8 cellular contexts compared by ENCODE assay signal in the genomic region with DNA sequence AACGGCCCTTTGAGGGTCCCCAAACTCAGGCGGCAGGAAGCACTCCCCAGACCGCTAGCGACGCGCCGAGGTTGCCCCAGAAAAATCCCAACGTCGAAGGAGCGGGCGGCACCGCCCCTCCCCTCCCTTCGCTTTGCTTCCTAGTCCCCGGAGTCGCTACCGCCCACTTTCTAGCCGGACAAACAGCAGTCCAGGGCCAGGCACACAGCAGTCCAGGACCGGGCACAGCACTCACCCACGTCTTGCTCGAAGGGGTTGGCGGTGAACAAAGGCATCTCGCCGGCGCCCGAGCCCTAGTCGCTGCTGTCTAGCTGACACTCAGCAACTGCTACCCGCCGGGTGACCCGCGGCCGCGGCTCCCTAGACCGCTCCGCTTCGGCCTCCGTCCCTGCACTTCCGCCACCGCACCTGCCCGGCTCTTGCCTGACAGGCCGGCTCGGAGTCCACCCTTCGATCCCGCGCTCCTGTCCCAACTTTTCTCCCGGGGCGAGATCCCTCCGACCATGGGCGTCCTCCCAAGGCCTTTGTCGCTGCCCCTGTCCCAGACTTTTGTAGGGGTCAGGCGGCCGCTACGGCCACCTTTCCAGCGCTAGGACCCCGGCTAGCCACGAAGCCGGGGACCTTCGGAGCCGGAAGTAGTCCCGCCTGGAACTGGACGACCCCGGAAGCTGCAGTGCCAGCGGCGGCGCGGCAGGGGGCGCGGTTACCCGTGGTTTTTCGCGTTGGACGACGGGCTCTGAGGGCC. TPM values are rescaled to one million over a fixed set of nuclear protein-coding genes. Genes with fewer than 3 reads are reported as not detected.
DNase-seq lines count a peak whose midpoint lies in the region; ATAC-seq and TF ChIP-seq lines count a peak whose summit lies in the region.

A gene (minus strand): TSS at position 396 of the 745 bp plus-strand sequence. CDS start 121 bp downstream, at position 275.

- H3K27me3 Mint-ChIP-seq in WTC11 (ENCODE audit: low read depth): peaks cover 18% of the 10 kb centered on the region

- CTCF ChIA-PET in WTC11 (lab: Charles Lee): interaction anchor here (0.5 to 2.3 kb wide), 24 partner anchors 9 to 1046 kb away, joined by 3 to 42 read pairs (median 4); no protein-coding TSS in a partner anchor

- ATAC-seq in GM18907 (IDR thresholded peaks at IDR 0.05; ENCODE audit: unreplicated experiment): peak; percentile 87
- ATAC-seq in HG03159 (IDR thresholded peaks at IDR 0.05; ENCODE audit: unreplicated experiment): peak; percentile 78
- peak; percentile 88 for ATAC-seq in WTC11

- H3K4me1 Mint-ChIP-seq in WTC11: peaks cover 10% of the 10 kb centered on the region

- H3K27ac Mint-ChIP-seq in WTC11: peak within 1 kb of the TSS; percentile 99

- peaks cover 19% of the 10 kb centered on the region for H3K36me3 Mint-ChIP-seq in WTC11

- POLR2A ChIA-PET in WTC11 (lab: Charles Lee): no interaction called here

- TF ChIP-seq CTCF in AG09319 (IDR thresholded peaks at IDR 0.05; ENCODE audit: low read depth, low read length) (peak; percentile 96), WTC11 (IDR thresholded peaks at IDR 0.05) (peak; percentile 91), cardiac fibroblast (IDR thresholded peaks at IDR 0.05; ENCODE audit: low read depth, low read length) (peak; percentile 92)

- peak; percentile 81 for DNase-seq in AG09319 (ENCODE audit: extremely low read depth, low read depth)
- DNase-seq in NCI-H2227 (lab: John Stamatoyannopoulos, UW; ENCODE audit: unreplicated experiment): peak; percentile 97
- DNase-seq in WTC11 (ENCODE audit: low spot score): peak; percentile 93
- peak; percentile 95 for DNase-seq in cardiac fibroblast (ENCODE audit: low read depth in 2 of 2)
- peak; percentile 96 for DNase-seq in iPS-NIHi7 (ENCODE audit: extremely low spot score)
- DNase-seq in smooth muscle cell of the brain vasculature (ENCODE audit: low read depth, low spot score): peak; percentile 81

- H3K4me3 ChIP-seq in cardiac fibroblast (replicated peaks in 1 of 2; ENCODE audit: low read depth in 2 of 2, low read length in 2 of 2): peak within 1 kb of the TSS; percentile 86 to 98

- peaks cover 29% of the 10 kb centered on the region for H3K9me3 Mint-ChIP-seq in WTC11

- peak within 1 kb of the TSS; percentile 93 for H3K4me3 Mint-ChIP-seq in WTC11

TF ChIP-seq in WTC11, 78 proteins besides CTCF, POLR2A, EP300 and RAD21 (continues in another document):
- no peak; the same call in 1 of the 2 replicates for TF ChIP-seq JUN (CRISPR knock-in tag; IDR thresholded peaks at IDR 0.05)
- TF ChIP-seq SP1 (CRISPR knock-in tag; conservative IDR thresholded peaks at IDR 0.05): peak; percentile 74
- TF ChIP-seq FOXK1 (CRISPR knock-in tag; IDR thresholded peaks at IDR 0.05): peak; percentile 68; the same call in 1 of the 2 replicates
- TF ChIP-seq PRRX2 (CRISPR knock-in tag; IDR thresholded peaks at IDR 0.05): 0 out of 2 replicates have a peak, but pooled peaks have one; percentile 49
- TF ChIP-seq, protein P1, sequence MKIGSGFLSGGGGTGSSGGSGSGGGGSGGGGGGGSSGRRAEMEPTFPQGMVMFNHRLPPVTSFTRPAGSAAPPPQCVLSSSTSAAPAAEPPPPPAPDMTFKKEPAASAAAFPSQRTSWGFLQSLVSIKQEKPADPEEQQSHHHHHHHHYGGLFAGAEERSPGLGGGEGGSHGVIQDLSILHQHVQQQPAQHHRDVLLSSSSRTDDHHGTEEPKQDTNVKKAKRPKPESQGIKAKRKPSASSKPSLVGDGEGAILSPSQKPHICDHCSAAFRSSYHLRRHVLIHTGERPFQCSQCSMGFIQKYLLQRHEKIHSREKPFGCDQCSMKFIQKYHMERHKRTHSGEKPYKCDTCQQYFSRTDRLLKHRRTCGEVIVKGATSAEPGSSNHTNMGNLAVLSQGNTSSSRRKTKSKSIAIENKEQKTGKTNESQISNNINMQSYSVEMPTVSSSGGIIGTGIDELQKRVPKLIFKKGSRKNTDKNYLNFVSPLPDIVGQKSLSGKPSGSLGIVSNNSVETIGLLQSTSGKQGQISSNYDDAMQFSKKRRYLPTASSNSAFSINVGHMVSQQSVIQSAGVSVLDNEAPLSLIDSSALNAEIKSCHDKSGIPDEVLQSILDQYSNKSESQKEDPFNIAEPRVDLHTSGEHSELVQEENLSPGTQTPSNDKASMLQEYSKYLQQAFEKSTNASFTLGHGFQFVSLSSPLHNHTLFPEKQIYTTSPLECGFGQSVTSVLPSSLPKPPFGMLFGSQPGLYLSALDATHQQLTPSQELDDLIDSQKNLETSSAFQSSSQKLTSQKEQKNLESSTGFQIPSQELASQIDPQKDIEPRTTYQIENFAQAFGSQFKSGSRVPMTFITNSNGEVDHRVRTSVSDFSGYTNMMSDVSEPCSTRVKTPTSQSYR (CRISPR knock-in tag; IDR thresholded peaks at IDR 0.05): no peak
- TF ChIP-seq, protein P2, sequence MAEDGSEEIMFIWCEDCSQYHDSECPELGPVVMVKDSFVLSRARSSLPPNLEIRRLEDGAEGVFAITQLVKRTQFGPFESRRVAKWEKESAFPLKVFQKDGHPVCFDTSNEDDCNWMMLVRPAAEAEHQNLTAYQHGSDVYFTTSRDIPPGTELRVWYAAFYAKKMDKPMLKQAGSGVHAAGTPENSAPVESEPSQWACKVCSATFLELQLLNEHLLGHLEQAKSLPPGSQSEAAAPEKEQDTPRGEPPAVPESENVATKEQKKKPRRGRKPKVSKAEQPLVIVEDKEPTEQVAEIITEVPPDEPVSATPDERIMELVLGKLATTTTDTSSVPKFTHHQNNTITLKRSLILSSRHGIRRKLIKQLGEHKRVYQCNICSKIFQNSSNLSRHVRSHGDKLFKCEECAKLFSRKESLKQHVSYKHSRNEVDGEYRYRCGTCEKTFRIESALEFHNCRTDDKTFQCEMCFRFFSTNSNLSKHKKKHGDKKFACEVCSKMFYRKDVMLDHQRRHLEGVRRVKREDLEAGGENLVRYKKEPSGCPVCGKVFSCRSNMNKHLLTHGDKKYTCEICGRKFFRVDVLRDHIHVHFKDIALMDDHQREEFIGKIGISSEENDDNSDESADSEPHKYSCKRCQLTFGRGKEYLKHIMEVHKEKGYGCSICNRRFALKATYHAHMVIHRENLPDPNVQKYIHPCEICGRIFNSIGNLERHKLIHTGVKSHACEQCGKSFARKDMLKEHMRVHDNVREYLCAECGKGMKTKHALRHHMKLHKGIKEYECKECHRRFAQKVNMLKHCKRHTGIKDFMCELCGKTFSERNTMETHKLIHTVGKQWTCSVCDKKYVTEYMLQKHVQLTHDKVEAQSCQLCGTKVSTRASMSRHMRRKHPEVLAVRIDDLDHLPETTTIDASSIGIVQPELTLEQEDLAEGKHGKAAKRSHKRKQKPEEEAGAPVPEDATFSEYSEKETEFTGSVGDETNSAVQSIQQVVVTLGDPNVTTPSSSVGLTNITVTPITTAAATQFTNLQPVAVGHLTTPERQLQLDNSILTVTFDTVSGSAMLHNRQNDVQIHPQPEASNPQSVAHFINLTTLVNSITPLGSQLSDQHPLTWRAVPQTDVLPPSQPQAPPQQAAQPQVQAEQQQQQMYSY (CRISPR knock-in tag; IDR thresholded peaks at IDR 0.05): peak; percentile 81
- TF ChIP-seq ZNF396 (CRISPR knock-in tag; IDR thresholded peaks at IDR 0.05; ENCODE audit: borderline replicate concordance): no peak
- TF ChIP-seq TCF7 (CRISPR knock-in tag; IDR thresholded peaks at IDR 0.05; ENCODE audit: low read depth): no peak
- TF ChIP-seq, protein P3, sequence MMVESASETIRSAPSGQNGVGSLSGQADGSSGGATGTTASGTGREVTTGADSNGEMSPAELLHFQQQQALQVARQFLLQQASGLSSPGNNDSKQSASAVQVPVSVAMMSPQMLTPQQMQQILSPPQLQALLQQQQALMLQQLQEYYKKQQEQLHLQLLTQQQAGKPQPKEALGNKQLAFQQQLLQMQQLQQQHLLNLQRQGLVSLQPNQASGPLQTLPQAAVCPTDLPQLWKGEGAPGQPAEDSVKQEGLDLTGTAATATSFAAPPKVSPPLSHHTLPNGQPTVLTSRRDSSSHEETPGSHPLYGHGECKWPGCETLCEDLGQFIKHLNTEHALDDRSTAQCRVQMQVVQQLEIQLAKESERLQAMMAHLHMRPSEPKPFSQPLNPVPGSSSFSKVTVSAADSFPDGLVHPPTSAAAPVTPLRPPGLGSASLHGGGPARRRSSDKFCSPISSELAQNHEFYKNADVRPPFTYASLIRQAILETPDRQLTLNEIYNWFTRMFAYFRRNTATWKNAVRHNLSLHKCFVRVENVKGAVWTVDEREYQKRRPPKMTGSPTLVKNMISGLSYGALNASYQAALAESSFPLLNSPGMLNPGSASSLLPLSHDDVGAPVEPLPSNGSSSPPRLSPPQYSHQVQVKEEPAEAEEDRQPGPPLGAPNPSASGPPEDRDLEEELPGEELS (CRISPR knock-in tag; IDR thresholded peaks at IDR 0.05): no peak
- TF ChIP-seq, protein P4, sequence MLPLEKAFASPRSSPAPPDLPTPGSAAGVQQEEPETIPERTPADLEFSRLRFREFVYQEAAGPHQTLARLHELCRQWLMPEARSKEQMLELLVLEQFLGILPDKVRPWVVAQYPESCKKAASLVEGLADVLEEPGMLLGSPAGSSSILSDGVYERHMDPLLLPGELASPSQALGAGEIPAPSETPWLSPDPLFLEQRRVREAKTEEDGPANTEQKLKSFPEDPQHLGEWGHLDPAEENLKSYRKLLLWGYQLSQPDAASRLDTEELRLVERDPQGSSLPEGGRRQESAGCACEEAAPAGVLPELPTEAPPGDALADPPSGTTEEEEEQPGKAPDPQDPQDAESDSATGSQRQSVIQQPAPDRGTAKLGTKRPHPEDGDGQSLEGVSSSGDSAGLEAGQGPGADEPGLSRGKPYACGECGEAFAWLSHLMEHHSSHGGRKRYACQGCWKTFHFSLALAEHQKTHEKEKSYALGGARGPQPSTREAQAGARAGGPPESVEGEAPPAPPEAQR (CRISPR knock-in tag; IDR thresholded peaks at IDR 0.05): no peak
- no peak for TF ChIP-seq SOX15 (CRISPR knock-in tag; IDR thresholded peaks at IDR 0.05)
- no peak for TF ChIP-seq ZNF263 (CRISPR knock-in tag; IDR thresholded peaks at IDR 0.05; ENCODE audit: low read depth)

RNA-seq across cellular contexts. Expression of the gene that starts here (rescaled TPM):
- total RNA-seq in WTC11 (2021): 9.0 to 12.0 TPM (median 11.1 TPM) in 3 replicates

Comparison
In these comparisons a context has a peak if more than half of its experiments do, and no peak if none do; other contexts are left out.
1. Peak in every context shown above with its lines: DNase-seq, ATAC-seq and H3K4me3 ChIP-seq.